ENCODE assay signal across 9 cellular contexts in genomic region chr9:127562271-127562780, GRCh38. TPM values are rescaled to one million over a fixed set of nuclear protein-coding genes. Genes with fewer than 3 reads are reported as not detected.
DNase-seq lines count a peak whose midpoint lies in the region; ATAC-seq and TF ChIP-seq lines count a peak whose summit lies in the region.
"Had no signal": no experiment of that assay in that cellular context is flagged by ENCODE, and none has a peak within 500 bp of the region (broad histone marks: within the 10 kb centered on the region; RNA-seq: fewer than 3 reads in every experiment).

No MANE protein-coding gene starts in this region.

- ATAC-seq in lung (ENCODE audit: insufficient read depth, low FRiP score), result no peak

- peaks cover under 1% of the 10 kb centered on the region for H4K20me1 ChIP-seq in Loucy (ENCODE audit: insufficient read depth, low read length, poor library complexity, severe bottlenecking)

- H3K9ac ChIP-seq in Loucy (ENCODE audit: low read depth, low read length, poor library complexity, severe bottlenecking), result no peak overlapping the region

- no peak for TF ChIP-seq CTCF in Loucy (conservative IDR thresholded peaks at IDR 0.05; ENCODE audit: low read length)
- no peak for TF ChIP-seq CTCF in brain microvascular endothelial cell (IDR thresholded peaks at IDR 0.05; ENCODE audit: low read depth, low read length, missing control alignments)
- no peak for TF ChIP-seq CTCF in lung (IDR thresholded peaks at IDR 0.05; ENCODE audit: control extremely low read depth, extremely low read depth)
- TF ChIP-seq CTCF in thyroid gland (IDR thresholded peaks at IDR 0.05), result no peak

- no peaks in the 10 kb centered on the region for H3K9me3 ChIP-seq in Loucy (ENCODE audit: insufficient read depth, low read depth, low read length)
- H3K9me3 ChIP-seq in lung (ENCODE audit: control insufficient read depth in 2 of 2, insufficient read depth in 1 of 2, low read length in 1 of 2), result no peaks in the 10 kb centered on the region
- H3K9me3 ChIP-seq in thyroid gland, result no peaks in the 10 kb centered on the region

- no peaks in the 10 kb centered on the region for H3K9me2 ChIP-seq in Loucy (replicated peaks; ENCODE audit: low read depth, low read length)

- no peaks in the 10 kb centered on the region for H3F3A ChIP-seq in Loucy (ENCODE audit: low read depth)

- peak overlapping the region; percentile 29 for H3K4me2 ChIP-seq in Loucy (ENCODE audit: low read depth, low read length, poor library complexity, severe bottlenecking)

- no peak overlapping the region for H2AFZ ChIP-seq in Loucy (ENCODE audit: low read length)

- WGBS in lung, 2 donors, result 49 to 63% methylated on average over 13 of the region's 13 CpGs
- 74 to 83% methylated on average over 13 of the region's 13 CpGs for WGBS in thyroid gland, 2 donors

- H3K36me3 ChIP-seq in Loucy (ENCODE audit: insufficient read depth, low read length) (no peaks in the 10 kb centered on the region), brain microvascular endothelial cell (replicated peaks) (peaks cover 55% of the 10 kb centered on the region), lung (ENCODE audit: control insufficient read depth in 2 of 2, insufficient read depth in 2 of 2, low read length in 2 of 2) (peaks cover 0 to 13% of the 10 kb centered on the region in 2 donors), thyroid gland (peaks cover 2 to 21% of the 10 kb centered on the region in 2 donors)

- TF ChIP-seq POLR2A in thyroid gland (IDR thresholded peaks at IDR 0.05), result no peak

- H3K27ac ChIP-seq in brain microvascular endothelial cell, result peak overlapping the region; percentile 79
- H3K27ac ChIP-seq in lung (ENCODE audit: low read depth in 1 of 2, low read length in 1 of 2), result peak overlapping the region; percentile 60 to 96
- H3K27ac ChIP-seq in thyroid gland, result peak overlapping the region; percentile 42 to 98 (median 95)

- intact Hi-C loops in thyroid gland (cut with DNase I), result no loop called here

- DNase-seq in brain microvascular endothelial cell (no peak), lung (ENCODE audit: low spot score) (no peak), thyroid gland (no peak), 8988T (no peak), AG08395 (ENCODE audit: low spot score) (no peak), NCI-H146 treated with DMSO at 0.1 percent for 48 hours (lab: John Stamatoyannopoulos, UW; ENCODE audit: unreplicated experiment) (no peak)
- DNase-seq: activated CD8-positive, alpha-beta memory T cell treated with anti-CD3 and anti-CD28 coated beads for 24 hours; retina had no signal

- peaks cover 63% of the 10 kb centered on the region for H3K79me2 ChIP-seq in Loucy (ENCODE audit: insufficient read depth, low read length)

- H3K27me3 ChIP-seq in Loucy (ENCODE audit: insufficient read depth, low read length, poor library complexity, severe bottlenecking) (no peaks in the 10 kb centered on the region), brain microvascular endothelial cell (replicated peaks) (no peaks in the 10 kb centered on the region), lung (ENCODE audit: control insufficient read depth, insufficient read depth) (no peaks in the 10 kb centered on the region), thyroid gland (no peaks in the 10 kb centered on the region)

- peaks cover 48% of the 10 kb centered on the region for H3K4me1 ChIP-seq in Loucy (ENCODE audit: insufficient read depth, low read length, poor library complexity, severe bottlenecking)
- H3K4me1 ChIP-seq in lung (ENCODE audit: control insufficient read depth in 2 of 2, insufficient read depth in 2 of 2, low read length in 2 of 2), result peaks cover 3 to 51% of the 10 kb centered on the region in 2 donors
- peaks cover 83 to 91% of the 10 kb centered on the region in 2 donors for H3K4me1 ChIP-seq in thyroid gland

- H3K4me3 ChIP-seq in Loucy (ENCODE audit: low read length, poor library complexity, severe bottlenecking) (no peak overlapping the region), brain microvascular endothelial cell (ENCODE audit: low read depth, low read length) (no peak overlapping the region), lung (no peak overlapping the region), thyroid gland (replicated peaks in 1 of 3) (no peak overlapping the region)

- in situ Hi-C loops in brain microvascular endothelial cell (cut with HindIII; ENCODE audit: low pct_ligation_motif_present, low sequenced_read_pairs), result no loop called here

RNA-seq across cellular contexts. Expression of gene STXBP1, which starts 49.8 kb away (rescaled TPM):
- total RNA-seq in lung, result 10 to 100 TPM; 61.5 to 65.8 TPM
- polyA plus RNA-seq in lung, result 10 to 100 TPM; 19.2 to 32.0 TPM
- 100 to 1,000 TPM in 2 of 4 donors, 10 to 100 TPM in 2; 23.8 to 139 (median 106) TPM for total RNA-seq in thyroid gland
